7 cellular contexts compared by ENCODE assay signal in genomic region chr2:20045712-20046292, GRCh38. TPM values are rescaled to one million over a fixed set of nuclear protein-coding genes. Genes with fewer than 3 reads are reported as not detected.
"Had no signal": no experiment of that assay in that cellular context is flagged by ENCODE, and none has a peak within 500 bp of the region (broad histone marks: within the 10 kb centered on the region; RNA-seq: fewer than 3 reads in every experiment).

No MANE protein-coding gene starts in this region.

RNA-seq across cellular contexts. Expression of gene MATN3, which starts 33.3 kb away (rescaled TPM):
- total RNA-seq: activated CD4-positive, alpha-beta T cell treated with anti-CD3 and anti-CD28 coated beads for 36 hours; activated CD4-positive, alpha-beta T cell treated with anti-CD3 and anti-CD28 coated beads, Interleukin-2, amount 10 ng/mL, durations not matched to agents 7 days and 5 days; activated CD8-positive, alpha-beta T cell treated with anti-CD3 and anti-CD28 coated beads, Interleukin-2, amount 10 ng/mL, durations not matched to agents 7 days and 5 days; activated naive CD4-positive, alpha-beta T cell treated with anti-CD3 and anti-CD28 coated beads for 36 hours; activated naive CD4-positive, alpha-beta T cell treated with anti-CD3 and anti-CD28 coated beads, Interleukin-2, amount 50 U/mL, for 72 hours; activated T-helper 1 cell treated with anti-CD3 and anti-CD28 coated beads, Interleukin-12 subunit alpha, Interleukin-12 subunit beta, Interleukin-2, Interleukin-4 antibody, amounts not matched to agents 30 ng/mL and 10 ng/mL and 1 ng/mL, durations not matched to agents 14 hours and 24 hours and 36 hours; body of pancreas had no signal
